In genomic region chr5:107228237-107228636, GRCh38 we compare ENCODE assay signal across 21 cellular contexts.
"Had no signal": no experiment of that assay in that cellular context is flagged by ENCODE, and none has a peak within 500 bp of the region (broad histone marks: within the 10 kb centered on the region; RNA-seq: fewer than 3 reads in every experiment).

No MANE protein-coding gene starts in this region.

- DNase-seq: colonic mucosa; cortex of kidney; effector CD8-positive, alpha-beta T cell; effector memory CD8-positive, alpha-beta T cell; endodermal cell; erythroblast; esophagus squamous epithelium; foreskin fibroblast; foreskin melanocyte; gastrocnemius medialis; glutamatergic neuron; head of caudate nucleus; heart right ventricle; hippocampal formation; left cardiac atrium; left lung; left ventricle myocardium superior; lower lobe of right lung; mesenchymal stem cell; mucosa of descending colon had no signal

- H3K4me3 ChIP-seq: colonic mucosa, esophagus squamous epithelium, gastrocnemius medialis, heart right ventricle, left lung, lower lobe of right lung, mucosa of descending colon had no signal

- H3K4me1 ChIP-seq: colonic mucosa, esophagus squamous epithelium, gastrocnemius medialis, heart right ventricle, left lung, lower lobe of right lung had no signal

- H3K9me3 ChIP-seq: colonic mucosa, esophagus squamous epithelium, gastrocnemius medialis, left lung, lower lobe of right lung, mucosa of descending colon had no signal

- H3K27me3 ChIP-seq: colonic mucosa, esophagus squamous epithelium, gastrocnemius medialis, heart right ventricle, left lung had no signal

- H3K27ac ChIP-seq: colonic mucosa, epithelial cell of prostate, esophagus squamous epithelium, gastrocnemius medialis, heart right ventricle, left lung, lower lobe of right lung had no signal

- H3K36me3 ChIP-seq: colonic mucosa, esophagus squamous epithelium, gastrocnemius medialis, heart right ventricle, left lung, lower lobe of right lung had no signal
